20 cellular contexts compared by ENCODE assay signal in genomic region chr12:8773456-8773855, GRCh38. TPM values are rescaled to one million over a fixed set of nuclear protein-coding genes. Genes with fewer than 3 reads are reported as not detected.
A peak's percentile ranks its signal among the peaks of the same experiment; 100 is the strongest.
DNase-seq lines count a peak whose midpoint lies in the region; ATAC-seq and TF ChIP-seq lines count a peak whose summit lies in the region.
"Had no signal": no experiment of that assay in that cellular context is flagged by ENCODE, and none has a peak within 500 bp of the region (broad histone marks: within the 10 kb centered on the region; RNA-seq: fewer than 3 reads in every experiment).

No MANE protein-coding gene starts in this region.

- no peak overlapping the region for H2BK15ac ChIP-seq in neuronal stem cell (ENCODE audit: low read length)

- H2BK5ac ChIP-seq in neuronal stem cell (ENCODE audit: low read length), result no peak overlapping the region

- no peak overlapping the region for H3K4me2 ChIP-seq in neuronal stem cell (ENCODE audit: insufficient read depth, low read length, poor library complexity, severe bottlenecking)

- no peak overlapping the region for H2BK120ac ChIP-seq in neuronal stem cell (ENCODE audit: low read depth, low read length)

- H3K4me3 ChIP-seq in heart left ventricle, result no peak overlapping the region
- no peak overlapping the region for H3K4me3 ChIP-seq in neuronal stem cell (ENCODE audit: low read length in 2 of 2)
- H3K4me3 ChIP-seq: GM12878, MG63 had no signal

- peak overlapping the region in 1 of 12 donors; percentile 11 for H3K27ac ChIP-seq in heart left ventricle
- H3K27ac ChIP-seq in neuronal stem cell (replicated peaks; ENCODE audit: low read length), result no peak overlapping the region

- H3K18ac ChIP-seq in neuronal stem cell (ENCODE audit: low read length), result no peak overlapping the region

- H3K79me1 ChIP-seq in neuronal stem cell (ENCODE audit: low read depth, low read length), result peaks cover 3% of the 10 kb centered on the region

- H3K23ac ChIP-seq in neuronal stem cell (ENCODE audit: low read depth, low read length, poor library complexity), result no peak overlapping the region

- H4K8ac ChIP-seq in neuronal stem cell (ENCODE audit: low read depth, low read length), result no peak overlapping the region

- ATAC-seq in Right ventricle myocardium superior (ENCODE audit: poor library complexity) (peak; percentile 80), heart left ventricle (peak in 3 of 4 donors; percentile 61 to 70 (median 65)), GM18858 (IDR thresholded peaks at IDR 0.05; ENCODE audit: unreplicated experiment) (no peak), HG02870 (IDR thresholded peaks at IDR 0.05; ENCODE audit: unreplicated experiment) (no peak), GM21447 (IDR thresholded peaks at IDR 0.05; ENCODE audit: unreplicated experiment) (no peak)
- ATAC-seq: GM12878 had no signal

- H3K14ac ChIP-seq in neuronal stem cell (ENCODE audit: low read length), result peak overlapping the region; percentile 47

- H3K9me3 ChIP-seq in heart left ventricle (no peaks in the 10 kb centered on the region), neuronal stem cell (replicated peaks in 1 of 2; ENCODE audit: control insufficient read depth in 2 of 2, insufficient read depth in 1 of 2, low read depth in 1 of 2, low read length in 2 of 2) (no peaks in the 10 kb centered on the region)
- H3K9me3 ChIP-seq: MG63 had no signal

- no peak overlapping the region for H4K91ac ChIP-seq in neuronal stem cell (ENCODE audit: low read depth, low read length, poor library complexity)

- peaks cover 0 to 40% (median 12%) of the 10 kb centered on the region in 9 donors for H3K36me3 ChIP-seq in heart left ventricle
- H3K36me3 ChIP-seq in neuronal stem cell (replicated peaks in 1 of 2; ENCODE audit: control insufficient read depth in 2 of 2, insufficient read depth in 2 of 2, low read length in 2 of 2), result peaks cover 2 to 91% of the 10 kb centered on the region in 2 donors

- no peak overlapping the region for H3K9ac ChIP-seq in neuronal stem cell (ENCODE audit: low read depth, low read length, poor library complexity)

- H3K4me1 ChIP-seq in heart left ventricle, result peaks cover 0 to 17% (median 0%) of the 10 kb centered on the region in 12 donors
- peaks cover 0 to 10% of the 10 kb centered on the region in 2 donors for H3K4me1 ChIP-seq in neuronal stem cell (ENCODE audit: control insufficient read depth in 2 of 2, insufficient read depth in 1 of 2, low read depth in 1 of 2, low read length in 2 of 2)

- no peak overlapping the region for H2BK12ac ChIP-seq in neuronal stem cell (ENCODE audit: low read length)

- no peak overlapping the region for H2AK5ac ChIP-seq in neuronal stem cell (ENCODE audit: low read depth, low read length)

- TF ChIP-seq CTCF in heart left ventricle (IDR thresholded peaks at IDR 0.05), result no peak

- DNase-seq in Right ventricle myocardium superior (peak; percentile 69), cardiac septum (ENCODE audit: low spot score) (no peak), heart left ventricle (peak; percentile 38 to 73 (median 54)), neuronal stem cell (ENCODE audit: low spot score) (no peak), NCI-H1694 (lab: John Stamatoyannopoulos, UW) (no peak)
- DNase-seq: DMS79 treated with DMSO at 0.1 percent for 48 hours, GOT3, MG63, NCI-H1092 treated with DMSO at 0.1 percent for 48 hours, NCI-H187, NCI-H2171, NCI-H446, NCI-H69, SIG-M5 had no signal

- intact Hi-C loops in Right ventricle myocardium superior (cut with DNase I), result loop anchor here (10.0 kb wide), 1 partner anchor 121 kb away; no protein-coding TSS in a partner anchor
- intact Hi-C loops in cardiac septum (cut with DNase I), result loop anchor here (5.0 kb wide), 1 partner anchor 76 kb away; the partner anchor contains the start of gene RIMKLB
- intact Hi-C loops in heart left ventricle (cut with DNase I), result loop anchor here in 2 of 10 donors (10.0 kb wide), 3 partner anchors 89 to 271 kb away; no protein-coding TSS in a partner anchor

- H3K27me3 ChIP-seq in heart left ventricle (no peaks in the 10 kb centered on the region), neuronal stem cell (ENCODE audit: control insufficient read depth in 3 of 3, insufficient read depth in 3 of 3, low read depth in 1 of 3, low read length in 3 of 3) (no peaks in the 10 kb centered on the region)
- H3K27me3 ChIP-seq: MG63 had no signal

- H2AFZ ChIP-seq in neuronal stem cell (ENCODE audit: low read length), result no peak overlapping the region

- WGBS in heart left ventricle, 4 donors, result 58 to 70% (median 65%) methylated on average over 9 to 10 of the region's 10 CpGs
- no CpG with 5 or more reads among the region's 10 CpGs for WGBS in neuronal stem cell (ENCODE audit: extremely low coverage in 2 of 2, insufficient read length in 2 of 2, insufficient replicate concordance in 1 of 2), 2 donors

- no peak for TF ChIP-seq POLR2A in heart left ventricle (IDR thresholded peaks at IDR 0.05)

- no peak overlapping the region for H3K4ac ChIP-seq in neuronal stem cell (ENCODE audit: low read length)

RNA-seq across cellular contexts. Expression of gene A2ML1, which starts 49.0 kb away (rescaled TPM):
- total RNA-seq in Right ventricle myocardium superior, result not detected
- total RNA-seq in cardiac septum, result not detected
- total RNA-seq in heart left ventricle, result under 1 TPM in 1 of 9 donors, not detected in 8; 0.25 TPM
- polyA plus RNA-seq in heart left ventricle, result under 1 TPM; 0.07 to 0.08 TPM
- polyA plus RNA-seq in neuronal stem cell (2013, experiment 1 of 2), result 0.01 TPM
- polyA plus RNA-seq in neuronal stem cell (2013, experiment 2 of 2), result 0.03 TPM
- total RNA-seq: A172, GM12878, OCI-LY7 had no signal
- polyA plus RNA-seq: GM12878 had no signal

Comparison
In these comparisons a context has a peak if more than half of its experiments do, and no peak if none do; other contexts are left out.
1. DNase-seq: peak in Right ventricle myocardium superior (single experiment) and heart left ventricle (5 of 5); none in cardiac septum (single experiment), neuronal stem cell (single experiment) and NCI-H1694 (single experiment).
2. ATAC-seq: peak in Right ventricle myocardium superior (single experiment) and heart left ventricle (3 of 4); none in GM18858 (single experiment), HG02870 (single experiment) and GM21447 (single experiment).